In genomic region chr3:85342915-85343314, GRCh38 we compare ENCODE assay signal across 10 cellular contexts.
DNase-seq lines count a peak whose midpoint lies in the region; ATAC-seq and TF ChIP-seq lines count a peak whose summit lies in the region.
"Had no signal": no experiment of that assay in that cellular context is flagged by ENCODE, and none has a peak within 500 bp of the region (broad histone marks: within the 10 kb centered on the region; RNA-seq: fewer than 3 reads in every experiment).

No MANE protein-coding gene starts in this region.

- H3K4me2 ChIP-seq in Loucy (ENCODE audit: low read depth, low read length, poor library complexity, severe bottlenecking) = no peak overlapping the region

- peak; percentile 2 for DNase-seq in GM13977 (ENCODE audit: low spot score)
- DNase-seq in astrocyte of the hippocampus (ENCODE audit: low read depth, low spot score) = peak; percentile 14
- DNase-seq in nephron progenitor cell = no peak
- no peak for DNase-seq in transverse colon
- DNase-seq in activated naive CD4-positive, alpha-beta T cell treated with Interleukin-2 at 50 U/mL for 16 hours = no peak
- no peak for DNase-seq in EL
- DNase-seq: NCI-H774 had no signal

- H2AFZ ChIP-seq in Loucy (ENCODE audit: low read length) = no peak overlapping the region

- TF ChIP-seq POLR2A in transverse colon (IDR thresholded peaks at IDR 0.05) = no peak

- H3K27me3 ChIP-seq in Loucy (ENCODE audit: insufficient read depth, low read length, poor library complexity, severe bottlenecking) (no peaks in the 10 kb centered on the region), transverse colon (no peaks in the 10 kb centered on the region)

- no peak overlapping the region for H3K4me3 ChIP-seq in Loucy (ENCODE audit: low read length, poor library complexity, severe bottlenecking)
- H3K4me3 ChIP-seq in transverse colon = no peak overlapping the region

- no peaks in the 10 kb centered on the region for H3K27me3 Mint-ChIP-seq in nephron progenitor cell (ENCODE audit: low read depth, poor library complexity)
- H3K27me3 Mint-ChIP-seq: activated naive CD4-positive, alpha-beta T cell treated with anti-CD3 and anti-CD28 coated beads, Interleukin-2, amount 50 U/mL, for 24 hours had no signal

- WGBS in transverse colon (ENCODE audit: low coverage in 1 of 2), 2 donors = 21 to 23% methylated on average over 3 of the region's 3 CpGs

- no peak overlapping the region for H3K27ac Mint-ChIP-seq in nephron progenitor cell
- H3K27ac Mint-ChIP-seq: activated naive CD4-positive, alpha-beta T cell treated with anti-CD3 and anti-CD28 coated beads, Interleukin-2, amount 50 U/mL, for 24 hours had no signal

- no peaks in the 10 kb centered on the region for H3K36me3 Mint-ChIP-seq in nephron progenitor cell (ENCODE audit: low read depth)
- H3K36me3 Mint-ChIP-seq: activated naive CD4-positive, alpha-beta T cell treated with anti-CD3 and anti-CD28 coated beads, Interleukin-2, amount 50 U/mL, for 24 hours had no signal

- no peak for ATAC-seq in GM21619 (IDR thresholded peaks at IDR 0.05; ENCODE audit: unreplicated experiment)

- H3K27ac ChIP-seq in transverse colon = no peak overlapping the region

- no peaks in the 10 kb centered on the region for H3K4me1 Mint-ChIP-seq in nephron progenitor cell
- H3K4me1 Mint-ChIP-seq: activated naive CD4-positive, alpha-beta T cell treated with anti-CD3 and anti-CD28 coated beads, Interleukin-2, amount 50 U/mL, for 24 hours had no signal

- intact Hi-C loops in transverse colon (cut with DNase I; ENCODE audit: low total_unique reads) = no loop called here

- no peaks in the 10 kb centered on the region for H3K9me3 ChIP-seq in Loucy (ENCODE audit: insufficient read depth, low read depth, low read length)
- no peaks in the 10 kb centered on the region for H3K9me3 ChIP-seq in transverse colon

- H3K4me1 ChIP-seq in Loucy (ENCODE audit: insufficient read depth, low read length, poor library complexity, severe bottlenecking) (no peaks in the 10 kb centered on the region), transverse colon (no peaks in the 10 kb centered on the region)

- H4K20me1 ChIP-seq in Loucy (ENCODE audit: insufficient read depth, low read length, poor library complexity, severe bottlenecking) = no peaks in the 10 kb centered on the region

- no peak overlapping the region for H3K9ac ChIP-seq in Loucy (ENCODE audit: low read depth, low read length, poor library complexity, severe bottlenecking)

- in situ Hi-C loops in GM13977 (cut with MboI; ENCODE audit: low pct_unique_long_range_greater_than_20kb, low sequenced_read_pairs, unreplicated experiment) (no loop called here), transverse colon (cut with MboI; ENCODE audit: low pct_ligation_motif_present in 1 of 4, low pct_unique_long_range_greater_than_20kb in 1 of 4, low sequenced_read_pairs in 3 of 4) (no loop called here)

- H3K4me3 Mint-ChIP-seq in nephron progenitor cell = no peak overlapping the region
- H3K4me3 Mint-ChIP-seq: activated naive CD4-positive, alpha-beta T cell treated with anti-CD3 and anti-CD28 coated beads, Interleukin-2, amount 50 U/mL, for 24 hours had no signal

- no peaks in the 10 kb centered on the region for H3F3A ChIP-seq in Loucy (ENCODE audit: low read depth)

- no peak for TF ChIP-seq EP300 in transverse colon (IDR thresholded peaks at IDR 0.05; ENCODE audit: low read depth)

- no peaks in the 10 kb centered on the region for H3K9me3 Mint-ChIP-seq in nephron progenitor cell

- no peaks in the 10 kb centered on the region for H3K36me3 ChIP-seq in Loucy (ENCODE audit: insufficient read depth, low read length)
- no peaks in the 10 kb centered on the region for H3K36me3 ChIP-seq in transverse colon

- H3K79me2 ChIP-seq in Loucy (ENCODE audit: insufficient read depth, low read length) = no peaks in the 10 kb centered on the region

- H3K9me2 ChIP-seq in Loucy (replicated peaks; ENCODE audit: low read depth, low read length) = no peaks in the 10 kb centered on the region

- TF ChIP-seq CTCF in GM13977 (IDR thresholded peaks at IDR 0.05; ENCODE audit: extremely low read depth, insufficient read depth, missing control alignments) (peak; percentile 49), Loucy (conservative IDR thresholded peaks at IDR 0.05; ENCODE audit: low read length) (peak; percentile 53), nephron progenitor cell (IDR thresholded peaks at IDR 0.05) (peak; percentile 30), transverse colon (IDR thresholded peaks at IDR 0.05) (no peak)

Comparison
In these comparisons a context has a peak if more than half of its experiments do, and no peak if none do; other contexts are left out.
1. DNase-seq: peak in GM13977 (single experiment) and astrocyte of the hippocampus (single experiment); none in nephron progenitor cell (single experiment), transverse colon (single experiment), activated naive CD4-positive, alpha-beta T cell treated with Interleukin-2 at 50 U/mL for 16 hours (single experiment) and EL (single experiment).
2. CTCF ChIP-seq: peak in GM13977 (single experiment), Loucy (single experiment) and nephron progenitor cell (single experiment); none in transverse colon (0 of 5).